In genomic region chr10:95290801-95291633, GRCh38 we compare ENCODE assay signal across 8 cellular contexts. TPM values are rescaled to one million over a fixed set of nuclear protein-coding genes. Genes with fewer than 3 reads are reported as not detected.
DNase-seq lines count a peak whose midpoint lies in the region; ATAC-seq and TF ChIP-seq lines count a peak whose summit lies in the region.

A gene with protein sequence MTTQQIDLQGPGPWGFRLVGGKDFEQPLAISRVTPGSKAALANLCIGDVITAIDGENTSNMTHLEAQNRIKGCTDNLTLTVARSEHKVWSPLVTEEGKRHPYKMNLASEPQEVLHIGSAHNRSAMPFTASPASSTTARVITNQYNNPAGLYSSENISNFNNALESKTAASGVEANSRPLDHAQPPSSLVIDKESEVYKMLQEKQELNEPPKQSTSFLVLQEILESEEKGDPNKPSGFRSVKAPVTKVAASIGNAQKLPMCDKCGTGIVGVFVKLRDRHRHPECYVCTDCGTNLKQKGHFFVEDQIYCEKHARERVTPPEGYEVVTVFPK (minus strand): TSS chr10:95291003. CDS start chr10:95290915, 88 bp downstream.

- H3K36me3 Mint-ChIP-seq in activated T-helper 1 cell treated with anti-CD3 and anti-CD28 coated beads, Interleukin-12 subunit alpha, Interleukin-12 subunit beta, Interleukin-2, Interleukin-4 antibody, amounts not matched to agents 30 ng/mL and 10 ng/mL and 1 ng/mL, durations not matched to agents 14 hours and 24 hours and 36 hours (ENCODE audit: low read depth), result peaks cover 4% of the 10 kb centered on the region

- no peaks in the 10 kb centered on the region for H3K27me3 ChIP-seq in BLaER1
- H3K27me3 ChIP-seq in osteoblast (ENCODE audit: insufficient read depth, low read length), result no peaks in the 10 kb centered on the region

- peaks cover 30% of the 10 kb centered on the region for H3K79me2 ChIP-seq in osteoblast (ENCODE audit: insufficient read depth, low read length)

- intact Hi-C loops in activated T-helper 1 cell treated with anti-CD3 and anti-CD28 coated beads, Interleukin-12 subunit alpha, Interleukin-12 subunit beta, Interleukin-2, Interleukin-4 antibody, amounts not matched to agents 30 ng/mL and 10 ng/mL and 1 ng/mL, durations not matched to agents 14 hours and 24 hours and 36 hours (cut with micrococcal nuclease), result loop anchor here (5.0 kb wide), 2 partner anchors 44 to 71 kb away; no protein-coding TSS in a partner anchor

- peaks cover 35% of the 10 kb centered on the region for H3K4me1 Mint-ChIP-seq in activated T-helper 1 cell treated with anti-CD3 and anti-CD28 coated beads, Interleukin-12 subunit alpha, Interleukin-12 subunit beta, Interleukin-2, Interleukin-4 antibody, amounts not matched to agents 30 ng/mL and 10 ng/mL and 1 ng/mL, durations not matched to agents 14 hours and 24 hours and 36 hours (ENCODE audit: low read depth)

- H3K27me3 Mint-ChIP-seq in activated T-helper 1 cell treated with anti-CD3 and anti-CD28 coated beads, Interleukin-12 subunit alpha, Interleukin-12 subunit beta, Interleukin-2, Interleukin-4 antibody, amounts not matched to agents 30 ng/mL and 10 ng/mL and 1 ng/mL, durations not matched to agents 14 hours and 24 hours and 36 hours (ENCODE audit: insufficient read depth), result peaks cover 42% of the 10 kb centered on the region

- DNase-seq in NCI-H774 (lab: John Stamatoyannopoulos, UW), result peak; percentile 46
- peak; percentile 51 for DNase-seq in activated T-helper 1 cell treated with anti-CD3 and anti-CD28 coated beads, Interleukin-12 subunit alpha, Interleukin-12 subunit beta, Interleukin-2, Interleukin-4 antibody, amounts not matched to agents 30 ng/mL and 10 ng/mL and 1 ng/mL, durations not matched to agents 14 hours and 24 hours and 36 hours (ENCODE audit: low spot score)
- DNase-seq in germinal center (ENCODE audit: low spot score), result peak; percentile 85
- DNase-seq in osteoblast (ENCODE audit: insufficient read length, low spot score, missing footprints), result peak; percentile 97
- no peak for DNase-seq in cerebellar nuclear complex (lab: John Stamatoyannopoulos, UW)

- H2AFZ ChIP-seq in osteoblast (ENCODE audit: low read length), result peak within 1 kb of the TSS; percentile 83

- H3K4me3 ChIP-seq in BLaER1 (peak within 1 kb of the TSS; percentile 94), osteoblast (ENCODE audit: insufficient read depth, low read length) (peak within 1 kb of the TSS; percentile 85)

- H3K36me3 ChIP-seq in BLaER1 (peaks cover 9% of the 10 kb centered on the region; the same call in 1 of the 2 replicates), osteoblast (ENCODE audit: insufficient read depth, low read length) (no peaks in the 10 kb centered on the region)

- H3K9me3 ChIP-seq in BLaER1, result no peaks in the 10 kb centered on the region
- no peaks in the 10 kb centered on the region for H3K9me3 ChIP-seq in osteoblast (ENCODE audit: low read depth, low read length)

- peak within 1 kb of the TSS; percentile 81 for H3K4me3 Mint-ChIP-seq in activated T-helper 1 cell treated with anti-CD3 and anti-CD28 coated beads, Interleukin-12 subunit alpha, Interleukin-12 subunit beta, Interleukin-2, Interleukin-4 antibody, amounts not matched to agents 30 ng/mL and 10 ng/mL and 1 ng/mL, durations not matched to agents 14 hours and 24 hours and 36 hours

- TF ChIP-seq CTCF in osteoblast (IDR thresholded peaks at IDR 0.05; ENCODE audit: extremely low read depth, low read depth, low read length), result no peak

- H3K4me1 ChIP-seq in BLaER1, result peaks cover 86% of the 10 kb centered on the region
- peaks cover 32% of the 10 kb centered on the region for H3K4me1 ChIP-seq in osteoblast (ENCODE audit: insufficient read depth, low read length)

- H3K9ac ChIP-seq in BLaER1, result peak within 1 kb of the TSS; percentile 96

- peaks cover 36% of the 10 kb centered on the region for H4K20me1 ChIP-seq in BLaER1
- no peaks in the 10 kb centered on the region for H4K20me1 ChIP-seq in osteoblast (ENCODE audit: insufficient read depth, low read length)

- H3K9me3 Mint-ChIP-seq in activated T-helper 1 cell treated with anti-CD3 and anti-CD28 coated beads, Interleukin-12 subunit alpha, Interleukin-12 subunit beta, Interleukin-2, Interleukin-4 antibody, amounts not matched to agents 30 ng/mL and 10 ng/mL and 1 ng/mL, durations not matched to agents 14 hours and 24 hours and 36 hours, result no peaks in the 10 kb centered on the region

- ATAC-seq in GM18907 (IDR thresholded peaks at IDR 0.05; ENCODE audit: unreplicated experiment) (peak; percentile 42), HG03064 (IDR thresholded peaks at IDR 0.05; ENCODE audit: low read depth, unreplicated experiment) (peak; percentile 40)

- peak within 1 kb of the TSS; percentile 51 for H3K27ac Mint-ChIP-seq in activated T-helper 1 cell treated with anti-CD3 and anti-CD28 coated beads, Interleukin-12 subunit alpha, Interleukin-12 subunit beta, Interleukin-2, Interleukin-4 antibody, amounts not matched to agents 30 ng/mL and 10 ng/mL and 1 ng/mL, durations not matched to agents 14 hours and 24 hours and 36 hours

- H3K4me2 ChIP-seq in BLaER1, result peak within 1 kb of the TSS; percentile 96
- peak within 1 kb of the TSS; percentile 80 for H3K4me2 ChIP-seq in osteoblast (ENCODE audit: insufficient read depth, low read length)

- peak within 1 kb of the TSS; percentile 97 for H3K27ac ChIP-seq in BLaER1
- peak within 1 kb of the TSS; percentile 56 for H3K27ac ChIP-seq in osteoblast (ENCODE audit: low read depth, low read length)

RNA-seq across cellular contexts. Expression of the gene that starts here (rescaled TPM):
- total RNA-seq in activated T-helper 1 cell treated with anti-CD3 and anti-CD28 coated beads, Interleukin-12 subunit alpha, Interleukin-12 subunit beta, Interleukin-2, Interleukin-4 antibody, amounts not matched to agents 30 ng/mL and 10 ng/mL and 1 ng/mL, durations not matched to agents 14 hours and 24 hours and 36 hours, result 2.6 and 2.9 TPM in 2 replicates
- 25.0 and 26.1 TPM in 2 replicates for total RNA-seq in osteoblast

Comparison
In these comparisons a context has a peak if more than half of its experiments do, and no peak if none do; other contexts are left out.
1. DNase-seq: peak in NCI-H774 (single experiment), activated T-helper 1 cell treated with anti-CD3 and anti-CD28 coated beads, Interleukin-12 subunit alpha, Interleukin-12 subunit beta, Interleukin-2, Interleukin-4 antibody, amounts not matched to agents 30 ng/mL and 10 ng/mL and 1 ng/mL, durations not matched to agents 14 hours and 24 hours and 36 hours (single experiment), germinal center (single experiment) and osteoblast (single experiment); none in cerebellar nuclear complex (0 of 2).